ENCODE assay signal across 1 cellular context in genomic region chr4:140427919-140428471, GRCh38.
TF ChIP-seq lines count a peak whose summit lies in the region.

No MANE protein-coding gene starts in this region.

TF ChIP-seq in GM12878, 131 proteins besides CTCF, POLR2A, EP300 and RAD21:
- TF ChIP-seq CREB1 (IDR thresholded peaks at IDR 0.05; ENCODE audit: low read depth) (no peak), ZNF24 (IDR thresholded peaks at IDR 0.05) (no peak), TCF7 (IDR thresholded peaks at IDR 0.05; ENCODE audit: borderline replicate concordance) (no peak), NBN (IDR thresholded peaks at IDR 0.05) (no peak)
TF ChIP-seq in GM12878: peak in this region for 0.
